16 cellular contexts compared by ENCODE assay signal in the genomic region with DNA sequence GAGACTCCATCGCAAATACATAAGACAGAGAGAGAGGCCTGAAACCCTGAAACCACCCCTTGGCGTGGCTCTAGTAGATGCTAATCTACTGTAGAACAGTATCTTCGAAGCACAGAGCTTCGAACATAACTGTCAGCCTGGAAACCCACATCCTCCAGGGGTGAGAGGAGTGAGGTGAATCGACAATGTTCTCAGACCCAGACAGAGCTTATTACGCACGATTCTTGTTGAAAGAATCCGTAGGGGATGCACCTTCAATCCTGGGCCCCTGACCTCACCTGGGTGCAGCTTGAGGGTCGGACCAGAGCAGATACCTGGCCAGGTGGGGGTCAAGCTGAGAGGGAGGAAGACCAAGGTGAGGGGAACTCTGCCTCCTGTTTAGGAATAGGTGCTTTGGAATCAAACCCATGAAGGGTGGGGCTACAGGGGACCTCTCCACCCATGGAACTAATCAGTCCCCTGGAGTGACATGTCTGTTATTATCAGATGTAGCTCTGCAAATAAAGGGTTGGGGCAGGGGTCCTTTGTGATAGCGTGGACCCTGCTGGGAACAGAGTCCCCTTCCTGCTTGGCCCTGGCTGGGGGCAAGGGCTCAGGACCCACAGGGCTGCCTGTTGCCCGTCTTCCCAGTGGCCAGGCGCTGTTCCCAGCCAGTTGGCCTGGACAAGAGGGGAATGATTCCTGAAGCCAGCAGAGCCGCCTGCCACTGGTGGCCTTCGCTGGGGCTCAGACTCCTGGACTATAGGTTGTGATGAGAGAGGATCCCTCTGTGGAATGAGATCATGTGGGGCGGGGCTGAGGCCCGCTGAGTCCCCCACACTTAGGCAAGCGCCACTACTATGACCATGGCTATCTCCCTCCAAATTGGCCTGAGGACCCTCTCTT. TPM values are rescaled to one million over a fixed set of nuclear protein-coding genes. Genes with fewer than 3 reads are reported as not detected.
DNase-seq lines count a peak whose midpoint lies in the region; ATAC-seq and TF ChIP-seq lines count a peak whose summit lies in the region.
"Had no signal": no experiment of that assay in that cellular context is flagged by ENCODE, and none has a peak within 500 bp of the region (broad histone marks: within the 10 kb centered on the region; RNA-seq: fewer than 3 reads in every experiment).

No MANE protein-coding gene starts in this region.

- H3K27me3 ChIP-seq in right cardiac atrium (ENCODE audit: control insufficient read depth, insufficient read depth) (no peaks in the 10 kb centered on the region), thyroid gland (no peaks in the 10 kb centered on the region)

- ATAC-seq in right cardiac atrium = no peak
- ATAC-seq: GM23338 had no signal

- H3K4me3 ChIP-seq in right cardiac atrium (ENCODE audit: low read length) (no peak overlapping the region), thyroid gland (replicated peaks in 1 of 3) (no peak overlapping the region)
- H3K4me3 ChIP-seq: GM23338 had no signal

- H3K9me3 ChIP-seq in right cardiac atrium (ENCODE audit: control insufficient read depth, low read length) = no peaks in the 10 kb centered on the region
- H3K9me3 ChIP-seq in thyroid gland = no peaks in the 10 kb centered on the region

- H3K4me1 ChIP-seq in right cardiac atrium (ENCODE audit: control insufficient read depth, insufficient read depth, low read length) (no peaks in the 10 kb centered on the region), thyroid gland (peaks cover 0 to 4% of the 10 kb centered on the region in 2 donors)

- TF ChIP-seq CTCF in thyroid gland (IDR thresholded peaks at IDR 0.05) = no peak

- H3K36me3 ChIP-seq in thyroid gland = no peaks in the 10 kb centered on the region

- intact Hi-C loops in right cardiac atrium (cut with DNase I) = loop anchor here in 1 of 4 donors (10.0 kb wide), 1 partner anchor 83 kb away; no protein-coding TSS in a partner anchor
- intact Hi-C loops in thyroid gland (cut with DNase I) = no loop called here

- no peak for TF ChIP-seq POLR2A in thyroid gland (IDR thresholded peaks at IDR 0.05)

- H3K27ac ChIP-seq in right cardiac atrium (ENCODE audit: low read length) (no peak overlapping the region), thyroid gland (no peak overlapping the region)

- 95% methylated on average over 17 of the region's 17 CpGs for WGBS in right cardiac atrium
- WGBS in thyroid gland, 2 donors = 94 to 97% methylated on average over 13 to 17 of the region's 17 CpGs

- DNase-seq in activated gamma-delta T cell treated with Interleukin-2 at 50 U/mL for 16 hours = peak; percentile 51
- no peak for DNase-seq in activated gamma-delta T cell (lab: John Stamatoyannopoulos, UW)
- DNase-seq in activated T-cell treated with anti-CD3 and anti-CD28 coated beads, Interleukin-2, amount 50 U/mL, for 1 hour = peak; percentile 68
- DNase-seq in right cardiac atrium = peak in 2 of 3 donors; percentile 37 to 51
- peak; percentile 26 for DNase-seq in stimulated activated naive CD4-positive, alpha-beta T cell treated with Interleukin-2 at 50 U/mL for 16 hours (lab: John Stamatoyannopoulos, UW)
- no peak for DNase-seq in midbrain (lab: John Stamatoyannopoulos, UW)
- DNase-seq in NCI-H1436 treated with DMSO at 0.1 percent for 48 hours (lab: John Stamatoyannopoulos, UW) = no peak
- DNase-seq in thyroid gland = no peak
- DNase-seq: DMS79 treated with DMSO at 0.1 percent for 48 hours, NCI-H524 treated with DMSO at 0.1 percent for 48 hours had no signal

RNA-seq across cellular contexts. Expression of a gene that starts 41.2 kb away (rescaled TPM):
- total RNA-seq in right cardiac atrium = under 1 TPM in 2 of 4 donors, not detected in 2; 0.09 to 0.14 TPM
- 0.05 TPM for polyA plus RNA-seq in right cardiac atrium
- under 1 TPM in 2 of 4 donors, not detected in 2; 0.11 to 0.15 TPM for total RNA-seq in thyroid gland
- total RNA-seq: epithelial cell of proximal tubule, kidney epithelial cell, LHCN-M2, osteocyte, SK-MEL-5 had no signal

Comparison
In these comparisons a context has a peak if more than half of its experiments do, and no peak if none do; other contexts are left out.
1. DNase-seq: peak in activated gamma-delta T cell treated with Interleukin-2 at 50 U/mL for 16 hours (single experiment), activated T-cell treated with anti-CD3 and anti-CD28 coated beads, Interleukin-2, amount 50 U/mL, for 1 hour (single experiment), right cardiac atrium (2 of 3) and stimulated activated naive CD4-positive, alpha-beta T cell treated with Interleukin-2 at 50 U/mL for 16 hours (single experiment); none in activated gamma-delta T cell (single experiment), midbrain (single experiment), NCI-H1436 treated with DMSO at 0.1 percent for 48 hours (single experiment) and thyroid gland (0 of 2).